Comparison of ENCODE assay signal across 20 cellular contexts in the genomic region with DNA sequence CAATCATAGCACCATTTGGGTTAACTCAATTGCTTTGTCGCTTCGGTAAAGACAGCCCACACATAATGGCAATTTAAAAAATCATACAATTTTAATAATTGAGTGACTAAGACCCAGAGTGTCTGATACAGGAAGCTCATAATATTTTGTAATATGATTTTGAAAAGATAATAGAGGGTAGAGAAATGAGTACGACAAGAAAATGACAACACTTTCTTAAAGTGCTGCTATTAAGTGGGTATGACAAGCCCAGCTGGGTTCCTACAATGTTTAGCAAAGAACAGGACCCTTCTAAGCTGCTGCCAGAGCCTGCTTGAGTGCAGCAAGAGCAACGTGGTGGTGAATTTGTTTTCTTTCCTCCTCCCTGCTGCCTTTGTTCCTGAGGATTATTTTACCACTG.
"Had no signal": no experiment of that assay in that cellular context is flagged by ENCODE, and none has a peak within 500 bp of the region (broad histone marks: within the 10 kb centered on the region; RNA-seq: fewer than 3 reads in every experiment).

No MANE protein-coding gene starts in this region.

- H3K27ac Mint-ChIP-seq: activated B cell treated with CpG ODN at 0.5 μM for 24 hours; activated CD8-positive, alpha-beta T cell treated with anti-CD3 and anti-CD28 coated beads for 36 hours; activated naive CD4-positive, alpha-beta T cell treated with anti-CD3 and anti-CD28 coated beads, Interleukin-2, amount 50 U/mL, for 72 hours; activated T-helper 2 cell treated with anti-CD3 and anti-CD28 coated beads, Interferon-gamma antibody, Interleukin-2, Interleukin-4, amounts not matched to agents 10 μg/mL and 5 μg/mL and 100 μg/mL, durations not matched to agents 14 hours and 24 hours and 36 hours; endodermal cell; T-helper 2 cell treated with Interferon-gamma antibody and Interleukin-4, amounts not matched to agents 5 μg/mL and 100 μg/mL, for 36 hours had no signal

- H3K4me1 Mint-ChIP-seq: activated B cell treated with CpG ODN at 0.5 μM for 24 hours had no signal

- DNase-seq: activated B cell treated with CpG ODN at 0.5 μM for 24 hours; activated CD4-positive, alpha-beta T cell treated with anti-CD3 and anti-CD28 coated beads, Interleukin-2, amount 50 U/mL, for 1 hour; activated CD8-positive, alpha-beta T cell treated with anti-CD3 and anti-CD28 coated beads for 36 hours; activated T-cell treated with anti-CD3 and anti-CD28 coated beads, Interleukin-2, amount 50 U/mL, for 48 hours; central memory CD4-positive, alpha-beta T cell; endodermal cell; foreskin fibroblast; left ventricle myocardium inferior; occipital lobe; right lobe of liver; stimulated activated CD4-positive, alpha-beta T cell treated with anti-CD3 and anti-CD28 coated beads, Interleukin-2, amount 100 ng/mL, for 48 hours; stimulated activated naive CD8-positive, alpha-beta T cell treated with anti-CD3 and anti-CD28 coated beads, Interleukin-15, Interleukin-2, amounts not matched to agents 100 U/mL and 50 U/mL, for 24 hours; testis; trophoblast cell had no signal

- H3K27ac ChIP-seq: breast epithelium, left ventricle myocardium inferior, right lobe of liver, testis had no signal

- H3K4me1 ChIP-seq: breast epithelium, left ventricle myocardium inferior, right lobe of liver, testis had no signal

- H3K4me3 ChIP-seq: breast epithelium, left ventricle myocardium inferior, right lobe of liver, testis had no signal

- ATAC-seq: activated CD8-positive, alpha-beta T cell treated with anti-CD3 and anti-CD28 coated beads for 36 hours; activated naive CD4-positive, alpha-beta T cell treated with anti-CD3 and anti-CD28 coated beads, Interleukin-2, amount 50 U/mL, for 72 hours; esophagus mucosa; right lobe of liver; stimulated activated naive CD8-positive, alpha-beta T cell treated with anti-CD3 and anti-CD28 coated beads, Interleukin-15, Interleukin-2, amounts not matched to agents 100 U/mL and 50 U/mL, for 24 hours had no signal

- H3K4me3 Mint-ChIP-seq: activated B cell treated with CpG ODN at 0.5 μM for 24 hours; activated CD8-positive, alpha-beta T cell treated with anti-CD3 and anti-CD28 coated beads for 36 hours; endodermal cell; nephron; T-helper 2 cell treated with Interferon-gamma antibody and Interleukin-4, amounts not matched to agents 5 μg/mL and 100 μg/mL, for 36 hours had no signal

- H3K27me3 ChIP-seq: breast epithelium, right lobe of liver, testis had no signal

- H3K9me3 ChIP-seq: breast epithelium, left ventricle myocardium inferior, right lobe of liver, testis had no signal

- H3K36me3 Mint-ChIP-seq: activated naive CD4-positive, alpha-beta T cell treated with anti-CD3 and anti-CD28 coated beads, Interleukin-2, amount 50 U/mL, for 72 hours had no signal

- H3K36me3 ChIP-seq: breast epithelium, left ventricle myocardium inferior, right lobe of liver had no signal

- H3K27me3 Mint-ChIP-seq: activated B cell treated with CpG ODN at 0.5 μM for 24 hours; activated CD8-positive, alpha-beta T cell treated with anti-CD3 and anti-CD28 coated beads for 36 hours had no signal

- H3K9me3 Mint-ChIP-seq: activated CD8-positive, alpha-beta T cell treated with anti-CD3 and anti-CD28 coated beads for 36 hours; activated naive CD4-positive, alpha-beta T cell treated with anti-CD3 and anti-CD28 coated beads, Interleukin-2, amount 50 U/mL, for 72 hours; activated T-helper 2 cell treated with anti-CD3 and anti-CD28 coated beads, Interferon-gamma antibody, Interleukin-2, Interleukin-4, amounts not matched to agents 10 μg/mL and 5 μg/mL and 100 μg/mL, durations not matched to agents 14 hours and 24 hours and 36 hours; endodermal cell; nephron; T-helper 2 cell treated with Interferon-gamma antibody and Interleukin-4, amounts not matched to agents 5 μg/mL and 100 μg/mL, for 36 hours had no signal
